1 cellular context compared by ENCODE assay signal in the genomic region with DNA sequence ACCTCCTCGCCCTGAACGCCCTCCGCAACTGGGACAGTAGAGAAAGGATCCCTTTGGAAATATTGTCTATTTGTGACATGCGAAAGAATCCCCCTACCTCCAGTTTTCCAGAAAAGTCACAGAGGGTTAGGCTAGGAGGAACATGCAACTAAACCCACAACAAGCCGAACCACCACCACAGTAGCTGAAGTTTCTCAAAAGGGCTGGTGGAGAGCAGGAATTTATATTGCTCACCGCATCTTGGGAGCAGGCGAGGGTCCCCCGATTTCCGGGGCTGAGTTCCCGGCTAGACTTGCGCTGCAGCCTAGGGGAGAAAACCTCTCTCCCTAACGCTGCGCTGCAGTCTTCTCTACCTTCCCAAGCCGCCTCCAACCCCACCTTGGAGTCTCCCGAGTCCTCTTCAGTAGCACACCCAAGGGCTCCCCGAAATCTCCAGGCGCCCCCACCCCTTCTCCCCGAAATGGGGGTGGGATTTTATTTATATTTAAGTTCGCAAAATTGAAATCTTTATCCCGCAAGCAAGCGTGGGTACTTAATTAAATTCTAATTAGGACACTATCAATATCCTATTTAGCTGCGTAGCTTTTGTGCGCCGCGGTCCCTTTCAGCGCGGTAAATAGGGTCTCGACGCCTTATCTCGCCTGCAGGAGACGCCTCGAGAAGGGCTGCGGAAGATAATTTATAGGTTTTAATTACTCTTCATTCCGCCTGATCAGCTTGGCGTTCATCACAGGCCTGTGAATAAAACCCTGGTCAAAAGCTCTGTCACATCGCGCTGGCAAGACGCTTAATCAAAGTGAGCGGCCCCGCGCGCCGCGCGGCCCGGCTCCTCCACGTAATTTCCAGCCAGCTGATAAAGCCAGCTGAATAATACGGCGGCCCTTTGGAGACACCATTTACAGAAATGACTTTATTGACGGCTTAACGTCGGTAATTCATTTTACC.
TF ChIP-seq lines count a peak whose summit lies in the region.

No MANE protein-coding gene starts in this region.

TF ChIP-seq in endothelial cell of umbilical vein, 7 proteins besides CTCF, POLR2A, EP300 and RAD21:
- TF ChIP-seq FOS (IDR thresholded peaks at IDR 0.05; ENCODE audit: borderline replicate concordance, insufficient read depth, low read length), result no peak
- TF ChIP-seq, protein P1, sequence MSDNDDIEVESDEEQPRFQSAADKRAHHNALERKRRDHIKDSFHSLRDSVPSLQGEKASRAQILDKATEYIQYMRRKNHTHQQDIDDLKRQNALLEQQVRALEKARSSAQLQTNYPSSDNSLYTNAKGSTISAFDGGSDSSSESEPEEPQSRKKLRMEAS (IDR thresholded peaks at IDR 0.05; ENCODE audit: insufficient read depth, insufficient read length), result no peak
- no peak for TF ChIP-seq POLR2AphosphoS5 (IDR thresholded peaks at IDR 0.05; ENCODE audit: insufficient read depth, low read depth, low read length)
- TF ChIP-seq EZH2 (IDR thresholded peaks at IDR 0.05; ENCODE audit: borderline replicate concordance, low read depth, low read length, severe bottlenecking), result peak; percentile 82
- TF ChIP-seq JUN (IDR thresholded peaks at IDR 0.05; ENCODE audit: borderline replicate concordance, insufficient read depth, insufficient read length, low read depth), result no peak
- TF ChIP-seq MYC (IDR thresholded peaks at IDR 0.05; ENCODE audit: low read depth, low read length), result no peak
- TF ChIP-seq GATA2 (IDR thresholded peaks at IDR 0.05; ENCODE audit: insufficient read depth, insufficient read length, low read depth, low read length), result no peak
